ENCODE assay signal across 8 cellular contexts in genomic region chr1:87329756-87330200, GRCh38. TPM values are rescaled to one million over a fixed set of nuclear protein-coding genes. Genes with fewer than 3 reads are reported as not detected.
DNase-seq lines count a peak whose midpoint lies in the region; ATAC-seq and TF ChIP-seq lines count a peak whose summit lies in the region.

No MANE protein-coding gene starts in this region.

- TF ChIP-seq CTCF in chondrocyte (IDR thresholded peaks at IDR 0.05): no peak
- no peak for TF ChIP-seq CTCF in mesothelial cell of epicardium (IDR thresholded peaks at IDR 0.05; ENCODE audit: unreplicated experiment)

- H3K4me3 Mint-ChIP-seq in chondrocyte (ENCODE audit: unreplicated experiment) (peak overlapping the region; percentile 88), mesothelial cell of epicardium (peak overlapping the region; percentile 84)

- DNase-seq in NCI-H510A treated with DMSO at 0.1 percent for 48 hours (lab: John Stamatoyannopoulos, UW) (peak; percentile 69), NCI-H510A (lab: John Stamatoyannopoulos, UW) (no peak), NT2/D1 (ENCODE audit: low read depth, low spot score) (no peak), chondrocyte (ENCODE audit: low spot score) (no peak), mesothelial cell of epicardium (ENCODE audit: low spot score in 2 of 2, unreplicated experiment in 2 of 2) (no peak)

- peaks cover 20% of the 10 kb centered on the region for H3K36me3 ChIP-seq in NT2/D1 (ENCODE audit: insufficient read depth, insufficient read length, low read length)

- H3K27me3 ChIP-seq in NT2/D1 (ENCODE audit: insufficient read depth, insufficient read length): no peaks in the 10 kb centered on the region

- peak overlapping the region; percentile 90 for H3K9ac ChIP-seq in NT2/D1 (ENCODE audit: insufficient read length, low read depth)

- peaks cover 44% of the 10 kb centered on the region for H3K4me1 Mint-ChIP-seq in chondrocyte (ENCODE audit: low read depth)
- H3K4me1 Mint-ChIP-seq in mesothelial cell of epicardium: peaks cover 50% of the 10 kb centered on the region

- H3K36me3 Mint-ChIP-seq in chondrocyte (ENCODE audit: low read depth): no peaks in the 10 kb centered on the region
- peaks cover 11% of the 10 kb centered on the region for H3K36me3 Mint-ChIP-seq in mesothelial cell of epicardium

- H3K9me3 ChIP-seq in NT2/D1 (ENCODE audit: insufficient read depth, low read length): no peaks in the 10 kb centered on the region

- H3K4me1 ChIP-seq in NT2/D1 (ENCODE audit: insufficient read depth, insufficient read length): no peaks in the 10 kb centered on the region

- H3K27ac Mint-ChIP-seq in chondrocyte (ENCODE audit: unreplicated experiment): peak overlapping the region; percentile 97
- peak overlapping the region; percentile 95 for H3K27ac Mint-ChIP-seq in mesothelial cell of epicardium

- peak overlapping the region; percentile 69 for H3K4me3 ChIP-seq in NT2/D1 (ENCODE audit: insufficient read length, low read depth)

- ATAC-seq in GM18520 (IDR thresholded peaks at IDR 0.05; ENCODE audit: unreplicated experiment) (no peak), GM21619 (IDR thresholded peaks at IDR 0.05; ENCODE audit: unreplicated experiment) (no peak), HG02870 (IDR thresholded peaks at IDR 0.05; ENCODE audit: unreplicated experiment) (no peak)

- no peaks in the 10 kb centered on the region for H3K27me3 Mint-ChIP-seq in chondrocyte (ENCODE audit: low read depth)
- H3K27me3 Mint-ChIP-seq in mesothelial cell of epicardium (ENCODE audit: low read depth): no peaks in the 10 kb centered on the region

- H3K9me3 Mint-ChIP-seq in chondrocyte (ENCODE audit: low read depth) (no peaks in the 10 kb centered on the region), mesothelial cell of epicardium (no peaks in the 10 kb centered on the region)

RNA-seq across cellular contexts. Expression of gene LMO4, which starts 1.1 kb away (rescaled TPM):
- total RNA-seq in chondrocyte: 26.8 to 37.6 TPM (median 36.1 TPM) in 3 replicates
- 86.5 to 96.9 TPM (median 93.0 TPM) in 3 replicates for total RNA-seq in mesothelial cell of epicardium
